ENCODE assay signal across 25 cellular contexts in the genomic region with DNA sequence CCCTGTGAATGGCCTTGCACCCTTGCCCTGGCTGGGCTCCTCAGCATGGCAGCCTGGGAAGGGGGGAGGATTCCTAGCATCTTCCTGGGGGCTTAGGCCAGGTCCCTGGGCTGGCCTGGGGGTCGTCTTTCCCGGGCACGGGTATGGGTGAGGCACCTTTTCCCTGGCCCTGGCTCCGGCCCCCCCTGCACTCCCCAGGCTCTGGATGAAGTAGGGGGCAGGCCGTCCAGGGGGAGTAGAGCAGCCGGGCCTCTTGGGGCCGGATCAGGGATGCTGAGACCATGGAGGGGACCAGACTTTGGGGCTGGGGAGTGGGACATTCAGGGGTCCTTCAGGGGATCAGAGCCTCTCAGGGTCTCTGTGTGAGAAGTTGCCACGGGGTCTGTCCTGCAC. TPM values are rescaled to one million over a fixed set of nuclear protein-coding genes. Genes with fewer than 3 reads are reported as not detected.
DNase-seq lines count a peak whose midpoint lies in the region; ATAC-seq, FAIRE-seq and TF ChIP-seq lines count a peak whose summit lies in the region.
"Had no signal": no experiment of that assay in that cellular context is flagged by ENCODE, and none has a peak within 500 bp of the region (broad histone marks: within the 10 kb centered on the region; RNA-seq: fewer than 3 reads in every experiment).

No MANE protein-coding gene starts in this region.

- TF ChIP-seq EP300 in H1 (IDR thresholded peaks at IDR 0.05; ENCODE audit: borderline replicate concordance in 1 of 2, low read depth in 2 of 2, low read length in 2 of 2) = no peak
- no peak for TF ChIP-seq EP300 in stomach (IDR thresholded peaks at IDR 0.05)

- no peak overlapping the region for H3K56ac ChIP-seq in H1 (replicated peaks; ENCODE audit: insufficient read length, low read depth, low read length)

- TF ChIP-seq POLR2A in H1 (IDR thresholded peaks at IDR 0.05; ENCODE audit: control extremely low read depth in 1 of 2, low read depth in 2 of 2, low read length in 2 of 2) = no peak
- no peak for TF ChIP-seq POLR2A in stomach (IDR thresholded peaks at IDR 0.05)

- POLR2A ChIA-PET in H1 (lab: Charles Lee; ENCODE audit: partially characterized antibody) = no interaction called here

- H2BK15ac ChIP-seq in H1 (ENCODE audit: low read length) = no peak overlapping the region

- no peak for TF ChIP-seq RAD21 in H1 (IDR thresholded peaks at IDR 0.05 in 1 of 2, conservative IDR thresholded peaks at IDR 0.05 in 1 of 2; ENCODE audit: low read depth in 2 of 2, low read length in 2 of 2)

- H2BK5ac ChIP-seq in H1 (ENCODE audit: low read depth, low read length) = peak overlapping the region; percentile 60; the same call in 1 of the 2 replicates

- H2BK12ac ChIP-seq in H1 (ENCODE audit: low read depth, low read length) = no peak overlapping the region

- H2BK20ac ChIP-seq in H1 (ENCODE audit: low read length) = no peak overlapping the region

- H3K27ac ChIP-seq in WERI-Rb-1 (peak overlapping the region; percentile 76), H1 (ENCODE audit: low read depth, low read length) (no peak overlapping the region), stomach (peak overlapping the region in 3 of 5 donors; percentile 50 to 63 (median 62))
- H3K27ac ChIP-seq: C4-2B had no signal

- peak overlapping the region; percentile 73; the same call in 1 of the 2 replicates for H4K8ac ChIP-seq in H1 (ENCODE audit: extremely low read depth, insufficient read depth, low read length)

- H3K27me3 ChIP-seq in WERI-Rb-1 (ENCODE audit: insufficient read depth, low read depth, severe bottlenecking) (no peaks in the 10 kb centered on the region), H1 (replicated peaks in 1 of 4; ENCODE audit: control insufficient read depth in 3 of 4, extremely low read depth in 1 of 4, insufficient read depth in 3 of 4, low read length in 3 of 4) (no peaks in the 10 kb centered on the region), stomach (no peaks in the 10 kb centered on the region)
- H3K27me3 ChIP-seq: breast epithelium, ovary, upper lobe of left lung had no signal

- CTCF ChIA-PET in H1 (lab: Charles Lee; ENCODE audit: partially characterized antibody) = interaction anchor here (1.3 kb wide), 1 partner anchor 78 kb away, joined by 4 read pairs; no protein-coding TSS in a partner anchor

- H2BK120ac ChIP-seq in H1 (replicated peaks; ENCODE audit: low read depth, low read length) = no peak overlapping the region

- H3K36me3 ChIP-seq in WERI-Rb-1 (no peaks in the 10 kb centered on the region; the same call in 1 of the 2 replicates), H1 (ENCODE audit: control insufficient read depth in 2 of 4, insufficient read depth in 4 of 4, low read length in 3 of 4) (no peaks in the 10 kb centered on the region), mucosa of descending colon (ENCODE audit: low read depth) (no peaks in the 10 kb centered on the region), stomach (no peaks in the 10 kb centered on the region)
- H3K36me3 ChIP-seq: breast epithelium, ovary, upper lobe of left lung had no signal

- no peaks in the 10 kb centered on the region for H3K23me2 ChIP-seq in H1 (ENCODE audit: low read depth, low read length)

- FAIRE-seq in H1 (lab: Jason Lieb, UNC) = no peak
- FAIRE-seq: GM12891 had no signal

- H3K4me1 ChIP-seq in H1 (replicated peaks in 1 of 4; ENCODE audit: control insufficient read depth in 3 of 4, insufficient read depth in 4 of 4, low read length in 3 of 4) = peaks cover 0 to 21% (median 9%) of the 10 kb centered on the region in 4 experiments; a peak in 5 of 7 replicates
- peaks cover 92% of the 10 kb centered on the region for H3K4me1 ChIP-seq in mucosa of descending colon (ENCODE audit: low read depth)
- H3K4me1 ChIP-seq in stomach = peaks cover 92 to 100% (median 99%) of the 10 kb centered on the region in 4 donors

- no peak overlapping the region for H3K9ac ChIP-seq in H1 (replicated peaks in 1 of 4; ENCODE audit: extremely low read depth in 1 of 4, low read depth in 3 of 4, low read length in 3 of 4)

- H3K4me2 ChIP-seq in H1 (ENCODE audit: insufficient read depth in 1 of 2, low read depth in 2 of 2, low read length in 2 of 2) = no peak overlapping the region

- H3K9me3 ChIP-seq in WERI-Rb-1 (ENCODE audit: severe bottlenecking) (no peaks in the 10 kb centered on the region), H1 (ENCODE audit: insufficient read depth in 2 of 2, low read depth in 1 of 2, low read length in 1 of 2) (no peaks in the 10 kb centered on the region), mucosa of descending colon (no peaks in the 10 kb centered on the region), stomach (no peaks in the 10 kb centered on the region)
- H3K9me3 ChIP-seq: breast epithelium, ovary, upper lobe of left lung had no signal

- ATAC-seq in mucosa of descending colon = no peak
- no peak for ATAC-seq in HG03175 (IDR thresholded peaks at IDR 0.05; ENCODE audit: unreplicated experiment)

- intact Hi-C loops in mucosa of descending colon (cut with DNase I, micrococcal nuclease) = no loop called here
- intact Hi-C loops in stomach (cut with DNase I; ENCODE audit: low total_unique reads) = loop anchor here (10.0 kb wide), 2 partner anchors 102 to 158 kb away; no protein-coding TSS in a partner anchor

- no peak overlapping the region for H2AK5ac ChIP-seq in H1 (ENCODE audit: low read depth, low read length)

- H2AFZ ChIP-seq in H1 (ENCODE audit: low read length) = no peak overlapping the region

- WGBS in H1 (ENCODE audit: extremely low coverage in 1 of 2, insufficient coverage in 1 of 2, insufficient read length in 1 of 2, insufficient replicate concordance in 2 of 2, low coverage in 1 of 2, low lambda C conversion rate in 2 of 2, missing lambda C conversion rate in 1 of 2), 2 experiments = 84% methylated on average over 8 of the region's 8 CpGs; no CpG with 5 or more reads in 1 of the 2 experiments
- 43 to 68% (median 54%) methylated on average over 6 to 8 of the region's 8 CpGs for WGBS in stomach, 5 donors

- H3K23ac ChIP-seq in H1 (ENCODE audit: insufficient read length) = no peak overlapping the region

- H4K20me1 ChIP-seq in H1 (replicated peaks in 1 of 2; ENCODE audit: control insufficient read depth in 1 of 2, insufficient read depth in 2 of 2, low read length in 2 of 2) = peaks cover 18 to 34% of the 10 kb centered on the region in 2 experiments

- peaks cover 42% of the 10 kb centered on the region for H3K79me1 ChIP-seq in H1 (ENCODE audit: low read depth, low read length)

- H3K18ac ChIP-seq in H1 (ENCODE audit: extremely low read depth, low read length) = no peak overlapping the region

- peaks cover 8 to 96% of the 10 kb centered on the region in 2 experiments; a peak in 3 of 4 replicates for H3K79me2 ChIP-seq in H1 (ENCODE audit: control insufficient read depth in 1 of 2, insufficient read depth in 2 of 2, low read length in 2 of 2)

- DNase-seq in WERI-Rb-1 (no peak), H1 (ENCODE audit: low read depth in 1 of 2, low spot score in 2 of 2) (no peak), mucosa of descending colon (peak in 2 of 3 donors; percentile 43 to 52), stomach (no peak), NCI-H748 (lab: John Stamatoyannopoulos, UW; ENCODE audit: unreplicated experiment) (no peak), anterior cingulate cortex (lab: John Stamatoyannopoulos, UW) (no peak)
- DNase-seq: activated CD4-positive, alpha-beta T cell treated with anti-CD3 and anti-CD28 coated beads for 48 hours; activated CD8-positive, alpha-beta memory T cell treated with anti-CD3 and anti-CD28 coated beads for 24 hours; activated T-cell treated with anti-CD3 and anti-CD28 coated beads for 4 hours; amygdala; COR-L47; effector CD4-positive, alpha-beta T cell; H9; Karpas-422; NCI-H2029; NCI-H524 treated with DMSO at 0.1 percent for 48 hours; SIG-M5; stimulated activated CD8-positive, alpha-beta memory T cell treated with anti-CD3 and anti-CD28 coated beads, Interleukin-4, amount 100 ng/mL, for 48 hours; T-helper 9 cell had no signal

- H3K14ac ChIP-seq in H1 (ENCODE audit: insufficient read length) = no peak overlapping the region

- H4K5ac ChIP-seq in H1 (ENCODE audit: insufficient read length, low read depth, low read length) = no peak overlapping the region

- no peak overlapping the region for H4K91ac ChIP-seq in H1 (replicated peaks; ENCODE audit: insufficient read length, low read length)

- H3K4ac ChIP-seq in H1 (replicated peaks; ENCODE audit: insufficient read length, low read depth, low read length) = no peak overlapping the region

- TF ChIP-seq CTCF in WERI-Rb-1 (IDR thresholded peaks at IDR 0.05; ENCODE audit: low read depth, low read length) (no peak), H1 (IDR thresholded peaks at IDR 0.05; ENCODE audit: control extremely low read depth in 1 of 3, insufficient read depth in 1 of 3, low read depth in 1 of 3, low read length in 3 of 3) (no peak), mucosa of descending colon (IDR thresholded peaks at IDR 0.05) (no peak), stomach (IDR thresholded peaks at IDR 0.05) (no peak)

- no peak overlapping the region; the same call in 1 of the 2 replicates for H3K4me3 ChIP-seq in WERI-Rb-1 (ENCODE audit: low read depth, low read length)
- no peak overlapping the region for H3K4me3 ChIP-seq in H1 (ENCODE audit: extremely low read depth in 1 of 4, insufficient read depth in 2 of 4, low read depth in 3 of 4, low read length in 4 of 4)
- H3K4me3 ChIP-seq in mucosa of descending colon = no peak overlapping the region
- H3K4me3 ChIP-seq in stomach = peak overlapping the region in 1 of 4 donors; percentile 32
- H3K4me3 ChIP-seq: ovary, upper lobe of left lung had no signal

TF ChIP-seq in H1, 55 proteins besides CTCF, POLR2A, EP300 and RAD21 (continues in another document):
- TF ChIP-seq SAP30 (IDR thresholded peaks at IDR 0.05; ENCODE audit: insufficient read depth, insufficient replicate concordance, low read length) (no peak), SP1 (IDR thresholded peaks at IDR 0.05; ENCODE audit: low read depth, low read length) (no peak)

RNA-seq across cellular contexts. Expression of gene RXRA, which starts 6.6 kb away (rescaled TPM):
- total RNA-seq in H1 (2021; fragmentation: NEBNext Ultra II Directional; extraction: Animal tissue kit (Norgen Biotek cat#: 25700)) = 28.1 and 29.4 TPM in 2 replicates
- polyA plus RNA-seq in H1 (2011; rRNA removed) (9.8 and 21.0 TPM in 2 replicates), stomach (10 to 100 TPM; 17.4 to 34.1 (median 24.4) TPM)
- polyA plus RNA-seq in H1 (2011; cell fraction: cytosol; rRNA removed) = 14.3 TPM
- polyA plus RNA-seq in H1 (2011; cell fraction: nucleus; rRNA removed) = 27.1 TPM
- polyA plus RNA-seq in H1 (2012, experiment 1 of 2) = 14.2 to 23.4 TPM (median 21.5 TPM) in 4 replicates
- polyA plus RNA-seq in H1 (2012, experiment 2 of 2) = 17.1 TPM
- polyA plus RNA-seq in H1 (2013, experiment 1 of 2) = 14.4 TPM
- polyA plus RNA-seq in H1 (2013, experiment 2 of 2) = 14.7 TPM
- polyA minus RNA-seq in H1 (2011; rRNA and poly(A)+ RNA removed) = 9.7 and 12.2 TPM in 2 replicates
- polyA minus RNA-seq in H1 (2011; cell fraction: cytosol; rRNA and poly(A)+ RNA removed) = 14.5 TPM
- 13.4 TPM for polyA minus RNA-seq in H1 (2011; cell fraction: nucleus; rRNA and poly(A)+ RNA removed)
- total RNA-seq in mucosa of descending colon (100 to 1,000 TPM in 1 of 3 donors, 10 to 100 TPM in 2; 75.2 to 101 (median 85.3) TPM), stomach (10 to 100 TPM; 14.0 to 68.4 (median 35.9) TPM)

Comparison
In these comparisons a context has a peak if more than half of its experiments do, and no peak if none do; other contexts are left out.
1. DNase-seq: peak in mucosa of descending colon (2 of 3); none in WERI-Rb-1 (single experiment), H1 (0 of 2), stomach (single experiment), NCI-H748 (single experiment) and anterior cingulate cortex (0 of 58).